Comparison of ENCODE assay signal across 17 cellular contexts in the genomic region with DNA sequence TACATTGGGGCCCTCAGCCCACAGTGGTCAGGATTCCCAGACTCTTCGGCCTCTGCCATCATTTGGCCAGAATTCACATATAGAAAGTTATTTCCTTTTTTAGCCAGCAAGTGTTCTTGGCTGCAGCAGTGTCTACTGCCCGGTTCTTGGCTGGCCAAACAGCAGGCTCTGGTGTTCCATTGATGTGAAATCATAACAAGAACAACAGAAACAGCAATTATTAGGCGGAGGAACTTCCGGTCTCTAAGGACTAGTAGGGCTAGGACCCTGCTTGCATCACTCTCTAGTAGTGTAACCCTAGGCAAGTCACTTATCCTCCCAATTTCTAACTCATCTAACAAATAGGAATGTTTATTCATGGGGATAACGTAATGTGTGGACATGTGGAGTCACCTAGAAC. TPM values are rescaled to one million over a fixed set of nuclear protein-coding genes. Genes with fewer than 3 reads are reported as not detected.
"Had no signal": no experiment of that assay in that cellular context is flagged by ENCODE, and none has a peak within 500 bp of the region (broad histone marks: within the 10 kb centered on the region; RNA-seq: fewer than 3 reads in every experiment).

No MANE protein-coding gene starts in this region.

- H3K4me1 ChIP-seq: breast epithelium, pancreas, thyroid gland had no signal

- H3K27ac ChIP-seq: pancreas, thyroid gland had no signal

- H3K9me3 Mint-ChIP-seq: activated naive CD8-positive, alpha-beta T cell treated with anti-CD3 and anti-CD28 coated beads, Interleukin-2, amount 10 ng/mL, durations not matched to agents 7 days and 5 days; activated T-cell treated with anti-CD3 and anti-CD28 coated beads, Interleukin-2, amount 50 U/mL, for 72 hours; stimulated activated effector memory CD8-positive, alpha-beta T cell treated with anti-CD3 and anti-CD28 coated beads, Interleukin-12 subunit alpha, Interleukin-12 subunit beta, amount 100 ng/mL, for 72 hours; WTC11 had no signal

- H3K27ac Mint-ChIP-seq: activated CD8-positive, alpha-beta T cell treated with anti-CD3 and anti-CD28 coated beads, Interleukin-2, amount 10 ng/mL, durations not matched to agents 7 days and 5 days; activated naive CD8-positive, alpha-beta T cell treated with anti-CD3 and anti-CD28 coated beads, Interleukin-2, amount 10 ng/mL, durations not matched to agents 7 days and 5 days; activated T-cell treated with anti-CD3 and anti-CD28 coated beads, Interleukin-2, amount 50 U/mL, for 72 hours; stimulated activated effector memory CD8-positive, alpha-beta T cell treated with anti-CD3 and anti-CD28 coated beads, Interleukin-12 subunit alpha, Interleukin-12 subunit beta, amount 100 ng/mL, for 72 hours; WTC11 had no signal

- H3K4me3 Mint-ChIP-seq: activated CD8-positive, alpha-beta T cell treated with anti-CD3 and anti-CD28 coated beads, Interleukin-2, amount 10 ng/mL, durations not matched to agents 7 days and 5 days; activated naive CD8-positive, alpha-beta T cell treated with anti-CD3 and anti-CD28 coated beads, Interleukin-2, amount 10 ng/mL, durations not matched to agents 7 days and 5 days; activated T-cell treated with anti-CD3 and anti-CD28 coated beads, Interleukin-2, amount 50 U/mL, for 72 hours; naive thymus-derived CD8-positive, alpha-beta T cell; stimulated activated effector memory CD8-positive, alpha-beta T cell treated with anti-CD3 and anti-CD28 coated beads, Interleukin-12 subunit alpha, Interleukin-12 subunit beta, amount 100 ng/mL, for 72 hours; WTC11 had no signal

- H3K4me3 ChIP-seq: breast epithelium, pancreas, thyroid gland had no signal

- DNase-seq: activated CD4-positive, alpha-beta T cell treated with anti-CD3 and anti-CD28 coated beads for 4 hours; activated CD8-positive, alpha-beta memory T cell treated with anti-CD3 and anti-CD28 coated beads, Interleukin-2, amount 50 U/mL, for 4 hours; activated CD8-positive, alpha-beta T cell treated with anti-CD3 and anti-CD28 coated beads, Interleukin-2, amount 10 ng/mL, durations not matched to agents 7 days and 5 days; activated naive CD8-positive, alpha-beta T cell treated with anti-CD3 and anti-CD28 coated beads, Interleukin-2, amount 10 ng/mL, durations not matched to agents 7 days and 5 days; activated T-cell treated with anti-CD3 and anti-CD28 coated beads, Interleukin-2, amount 50 U/mL, for 72 hours; anterior cingulate cortex; mesenchymal stem cell; naive thymus-derived CD8-positive, alpha-beta T cell; pancreas; SW 1271; thyroid gland had no signal

- H3K9me3 ChIP-seq: breast epithelium, pancreas, thyroid gland had no signal

- H3K36me3 Mint-ChIP-seq: activated naive CD8-positive, alpha-beta T cell treated with anti-CD3 and anti-CD28 coated beads, Interleukin-2, amount 10 ng/mL, durations not matched to agents 7 days and 5 days; naive thymus-derived CD8-positive, alpha-beta T cell; stimulated activated effector memory CD8-positive, alpha-beta T cell treated with anti-CD3 and anti-CD28 coated beads, Interleukin-12 subunit alpha, Interleukin-12 subunit beta, amount 100 ng/mL, for 72 hours; WTC11 had no signal

- ATAC-seq: activated CD8-positive, alpha-beta T cell treated with anti-CD3 and anti-CD28 coated beads, Interleukin-2, amount 10 ng/mL, durations not matched to agents 7 days and 5 days; activated T-cell treated with anti-CD3 and anti-CD28 coated beads, Interleukin-2, amount 50 U/mL, for 72 hours; left lobe of liver; naive thymus-derived CD8-positive, alpha-beta T cell; stimulated activated effector memory CD8-positive, alpha-beta T cell treated with anti-CD3 and anti-CD28 coated beads, Interleukin-12 subunit alpha, Interleukin-12 subunit beta, amount 100 ng/mL, for 72 hours; WTC11 had no signal

- H3K36me3 ChIP-seq: breast epithelium, pancreas, thyroid gland had no signal

- H3K27me3 ChIP-seq: breast epithelium, pancreas, thyroid gland had no signal

RNA-seq across cellular contexts. Expression of gene GJA5, which starts 8.7 kb away (rescaled TPM):
- total RNA-seq: activated CD8-positive, alpha-beta T cell treated with anti-CD3 and anti-CD28 coated beads, Interleukin-2, amount 10 ng/mL, durations not matched to agents 7 days and 5 days; activated naive CD8-positive, alpha-beta T cell treated with anti-CD3 and anti-CD28 coated beads, Interleukin-2, amount 10 ng/mL, durations not matched to agents 7 days and 5 days; activated T-cell treated with anti-CD3 and anti-CD28 coated beads, Interleukin-2, amount 50 U/mL, for 72 hours; naive thymus-derived CD8-positive, alpha-beta T cell; SK-MEL-5; T-helper 2 cell treated with Interferon-gamma antibody and Interleukin-4, amounts not matched to agents 100 ng/mL and 5 ng/mL, for 36 hours had no signal
- polyA plus RNA-seq: naive thymus-derived CD8-positive, alpha-beta T cell had no signal
